17 cellular contexts compared by ENCODE assay signal in the genomic region with DNA sequence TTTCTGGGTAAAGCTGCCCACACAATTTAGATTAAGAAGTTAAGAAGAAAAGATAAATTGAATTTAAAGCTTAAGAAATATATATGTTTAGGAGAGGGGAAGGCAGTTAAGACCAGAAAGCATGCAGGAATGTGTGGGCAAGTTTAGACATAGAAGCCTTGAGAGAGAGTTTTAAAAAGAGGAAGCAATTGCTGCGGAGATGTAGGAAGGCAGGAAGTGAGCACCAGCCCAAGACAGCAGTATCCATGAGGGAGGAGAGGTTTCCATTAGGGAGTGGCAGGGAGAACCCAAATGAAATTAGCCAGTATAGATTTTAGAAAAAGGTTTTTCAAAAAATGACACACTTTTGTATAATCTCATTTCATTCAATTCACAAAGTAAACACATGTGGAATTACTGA. TPM values are rescaled to one million over a fixed set of nuclear protein-coding genes. Genes with fewer than 3 reads are reported as not detected.
DNase-seq lines count a peak whose midpoint lies in the region; ATAC-seq, FAIRE-seq and TF ChIP-seq lines count a peak whose summit lies in the region.
"Had no signal": no experiment of that assay in that cellular context is flagged by ENCODE, and none has a peak within 500 bp of the region (broad histone marks: within the 10 kb centered on the region; RNA-seq: fewer than 3 reads in every experiment).

No MANE protein-coding gene starts in this region.

- no peak for TF ChIP-seq POLR2A in breast epithelium (IDR thresholded peaks at IDR 0.05)

- dilution Hi-C loops in mammary epithelial cell (cut with HindIII; ENCODE audit: low sequenced_read_pairs), result no loop called here

- POLR2A ChIA-PET in HEK293T (lab: Yijun Ruan, JAX), result no interaction called here

- peak; percentile 62 for ATAC-seq in upper lobe of right lung
- no peak for ATAC-seq in pancreas

- TF ChIP-seq CTCF in mammary epithelial cell (conservative IDR thresholded peaks at IDR 0.05 in 1 of 2, IDR thresholded peaks at IDR 0.05 in 1 of 2; ENCODE audit: extremely low read depth in 1 of 2, insufficient read depth in 1 of 2, low read depth in 1 of 2, low read length in 2 of 2) (no peak), breast epithelium (IDR thresholded peaks at IDR 0.05) (no peak), bronchial epithelial cell (IDR thresholded peaks at IDR 0.05; ENCODE audit: insufficient read depth, low read length, severe bottlenecking) (no peak), upper lobe of right lung (IDR thresholded peaks at IDR 0.05) (no peak), pancreas (IDR thresholded peaks at IDR 0.05) (no peak)

- no TSS peak for BruUV-seq in mammary epithelial cell (replicated peaks; lab: Mats Ljungman, UMichigan)

- peaks cover 10% of the 10 kb centered on the region for H3K4me1 ChIP-seq in mammary epithelial cell (ENCODE audit: insufficient read depth, low read length)
- H3K4me1 ChIP-seq in breast epithelium, result no peaks in the 10 kb centered on the region
- no peaks in the 10 kb centered on the region for H3K4me1 ChIP-seq in upper lobe of right lung
- H3K4me1 ChIP-seq in pancreas, result no peaks in the 10 kb centered on the region

- H3K27ac ChIP-seq in mammary epithelial cell (ENCODE audit: insufficient read depth, low read depth, low read length), result peak overlapping the region; percentile 41
- no peak overlapping the region for H3K27ac ChIP-seq in breast epithelium
- H3K27ac ChIP-seq in upper lobe of right lung, result no peak overlapping the region
- H3K27ac ChIP-seq in pancreas, result no peak overlapping the region
- H3K27ac ChIP-seq: BLaER1 treated with 17β-estradiol and CSF1 and Interleukin-3, amounts not matched to agents 10 nM and 100 nM had no signal

- CTCF ChIA-PET in mammary epithelial cell (lab: Charles Lee; ENCODE audit: low non-redundant PET), result no interaction called here
- CTCF ChIA-PET in HEK293T (lab: Yijun Ruan, JAX), result no interaction called here

- H3K36me3 ChIP-seq in mammary epithelial cell (ENCODE audit: insufficient read depth, low read length) (peaks cover 20% of the 10 kb centered on the region), breast epithelium (no peaks in the 10 kb centered on the region), bronchial epithelial cell (ENCODE audit: control insufficient read depth, insufficient read depth, low read length) (peaks cover 10% of the 10 kb centered on the region), upper lobe of right lung (no peaks in the 10 kb centered on the region), pancreas (peaks cover 0 to 31% (median 10%) of the 10 kb centered on the region in 3 donors)
- H3K36me3 ChIP-seq: BLaER1 treated with 17β-estradiol and CSF1 and Interleukin-3, amounts not matched to agents 10 nM and 100 nM had no signal

- in situ Hi-C loops in mammary epithelial cell (cut with MboI; ENCODE audit: low sequenced_read_pairs in 2 of 2), result no loop called here

- H3K27me3 ChIP-seq in mammary epithelial cell (ENCODE audit: insufficient read depth, low read length) (no peaks in the 10 kb centered on the region), breast epithelium (no peaks in the 10 kb centered on the region), bronchial epithelial cell (ENCODE audit: control insufficient read depth, insufficient read depth, low read length) (no peaks in the 10 kb centered on the region), upper lobe of right lung (no peaks in the 10 kb centered on the region), pancreas (no peaks in the 10 kb centered on the region)
- H3K27me3 ChIP-seq: BLaER1 treated with 17β-estradiol and CSF1 and Interleukin-3, amounts not matched to agents 10 nM and 100 nM had no signal

- H3K4me3 ChIP-seq in mammary epithelial cell (replicated peaks in 1 of 3; ENCODE audit: insufficient read depth in 1 of 3, low read depth in 2 of 3, low read length in 3 of 3) (no peak overlapping the region), breast epithelium (no peak overlapping the region), bronchial epithelial cell (ENCODE audit: low read depth, low read length) (no peak overlapping the region), upper lobe of right lung (no peak overlapping the region), pancreas (no peak overlapping the region)
- H3K4me3 ChIP-seq: BLaER1 treated with 17β-estradiol and CSF1 and Interleukin-3, amounts not matched to agents 10 nM and 100 nM had no signal

- peak overlapping the region; percentile 75 for H2AFZ ChIP-seq in mammary epithelial cell (ENCODE audit: low read depth, low read length)

- WGBS in mammary epithelial cell (ENCODE audit: low coverage, missing lambda C conversion rate), result 0% methylated on average over 1 of the region's 1 CpG
- 94 to 97% methylated on average over 1 of the region's 1 CpG for WGBS in pancreas, 2 donors

- FAIRE-seq in bronchial epithelial cell (lab: Jason Lieb, UNC) (no peak), pancreas (lab: Jason Lieb, UNC) (no peak)
- FAIRE-seq: RCC 7860 had no signal

- intact Hi-C loops in mammary epithelial cell (cut with micrococcal nuclease) (no loop called here), breast epithelium (cut with DNase I; ENCODE audit: low total_unique reads) (no loop called here), upper lobe of right lung (cut with DNase I) (no loop called here), pancreas (cut with DNase I) (no loop called here)

- no peaks in the 10 kb centered on the region for H3K79me2 ChIP-seq in mammary epithelial cell (ENCODE audit: insufficient read depth, low read length)

- peak overlapping the region; percentile 51 for H3K4me2 ChIP-seq in mammary epithelial cell (ENCODE audit: insufficient read depth, low read depth, low read length)
- H3K4me2 ChIP-seq: BLaER1 treated with 17β-estradiol and CSF1 and Interleukin-3, amounts not matched to agents 10 nM and 100 nM had no signal

- H3K9me3 ChIP-seq in mammary epithelial cell (replicated peaks; ENCODE audit: insufficient read depth, low read length), result no peaks in the 10 kb centered on the region
- no peaks in the 10 kb centered on the region for H3K9me3 ChIP-seq in breast epithelium
- H3K9me3 ChIP-seq in upper lobe of right lung, result no peaks in the 10 kb centered on the region
- no peaks in the 10 kb centered on the region for H3K9me3 ChIP-seq in pancreas
- H3K9me3 ChIP-seq: BLaER1 treated with 17β-estradiol and CSF1 and Interleukin-3, amounts not matched to agents 10 nM and 100 nM had no signal

- peak; percentile 36 for DNase-seq in mammary epithelial cell
- DNase-seq in breast epithelium (ENCODE audit: low spot score in 2 of 2), result no peak
- peak; percentile 39 for DNase-seq in SKM-1 (lab: John Stamatoyannopoulos, UW; ENCODE audit: unreplicated experiment)
- DNase-seq in bronchial epithelial cell (ENCODE audit: low read depth), result peak; percentile 79
- DNase-seq in upper lobe of right lung, result no peak
- DNase-seq in NCI-H2227 treated with DMSO at 0.1 percent for 48 hours (lab: John Stamatoyannopoulos, UW), result no peak
- DNase-seq in pancreas, result no peak
- no peak for DNase-seq in HEK293T (ENCODE audit: extremely low spot score)
- DNase-seq: 8988T, H9, NCI-H1092, NCI-H1694, NCI-H446 treated with DMSO at 0.1 percent for 48 hours, NCI-H748 treated with DMSO at 0.1 percent for 48 hours, SHP77 treated with DMSO at 0.1 percent for 48 hours had no signal

- no peaks in the 10 kb centered on the region for H4K20me1 ChIP-seq in mammary epithelial cell (ENCODE audit: insufficient read depth, low read length)
- H4K20me1 ChIP-seq: BLaER1 treated with 17β-estradiol and CSF1 and Interleukin-3, amounts not matched to agents 10 nM and 100 nM had no signal

- no peak overlapping the region for H3K9ac ChIP-seq in mammary epithelial cell (ENCODE audit: insufficient read depth, low read length)
- H3K9ac ChIP-seq: BLaER1 treated with 17β-estradiol and CSF1 and Interleukin-3, amounts not matched to agents 10 nM and 100 nM had no signal

TF ChIP-seq in HEK293T, 16 proteins besides CTCF, POLR2A, EP300 and RAD21:
- TF ChIP-seq FOXA1 (IDR thresholded peaks at IDR 0.05), result no peak
- TF ChIP-seq SUZ12 (IDR thresholded peaks at IDR 0.05), result no peak
- TF ChIP-seq HDGF (IDR thresholded peaks at IDR 0.05; ENCODE audit: borderline replicate concordance), result no peak
- no peak for TF ChIP-seq BHLHE40 (IDR thresholded peaks at IDR 0.05; ENCODE audit: borderline replicate concordance)
- no peak for TF ChIP-seq ELF4 (IDR thresholded peaks at IDR 0.05)
- TF ChIP-seq FOXM1 (IDR thresholded peaks at IDR 0.05; ENCODE audit: borderline replicate concordance), result no peak
- no peak for TF ChIP-seq ARNT (IDR thresholded peaks at IDR 0.05)

RNA-seq across cellular contexts. Expression of a gene that starts 24.3 kb away (rescaled TPM):
- total RNA-seq in mammary epithelial cell (10 to 100 TPM; 34.7 to 88.7 TPM), breast epithelium (10 to 100 TPM in 2 of 3 donors, 1 to 10 TPM in 1; 8.0 to 72.9 (median 19.0) TPM), bronchial epithelial cell (49.0 and 111 TPM in 2 replicates), upper lobe of right lung (17.2 TPM), pancreas (10 to 100 TPM in 4 of 6 donors, 1 to 10 TPM in 2; 8.8 to 30.3 (median 11.9) TPM)
- polyA plus RNA-seq in mammary epithelial cell (15.1 TPM), pancreas (1 to 10 TPM; 2.7 to 5.9 TPM)
- polyA minus RNA-seq in mammary epithelial cell, result 35.3 TPM

RNA-seq across cellular contexts. Expression of a gene that starts 35.3 kb away (rescaled TPM):
- total RNA-seq in mammary epithelial cell (100 to 1,000 TPM; 125 to 272 TPM), breast epithelium (10 to 100 TPM in 2 of 3 donors, not detected in 1; 17.0 to 54.3 TPM), bronchial epithelial cell (193 and 198 TPM in 2 replicates), upper lobe of right lung (1.6 TPM), pancreas (under 1 TPM in 5 of 6 donors, not detected in 1; 0.04 to 0.12 (median 0.09) TPM)
- polyA plus RNA-seq in mammary epithelial cell (50.2 TPM), pancreas (under 1 TPM; 0.04 to 0.05 TPM)
- 78.5 TPM for polyA minus RNA-seq in mammary epithelial cell

Comparison
In these comparisons a context has a peak if more than half of its experiments do, and no peak if none do; other contexts are left out.
1. DNase-seq: peak in mammary epithelial cell (single experiment), SKM-1 (single experiment) and bronchial epithelial cell (single experiment); none in breast epithelium (0 of 2), upper lobe of right lung (single experiment), NCI-H2227 treated with DMSO at 0.1 percent for 48 hours (single experiment), pancreas (0 of 6) and HEK293T (single experiment).